ENCODE assay signal across 9 cellular contexts in the genomic region with DNA sequence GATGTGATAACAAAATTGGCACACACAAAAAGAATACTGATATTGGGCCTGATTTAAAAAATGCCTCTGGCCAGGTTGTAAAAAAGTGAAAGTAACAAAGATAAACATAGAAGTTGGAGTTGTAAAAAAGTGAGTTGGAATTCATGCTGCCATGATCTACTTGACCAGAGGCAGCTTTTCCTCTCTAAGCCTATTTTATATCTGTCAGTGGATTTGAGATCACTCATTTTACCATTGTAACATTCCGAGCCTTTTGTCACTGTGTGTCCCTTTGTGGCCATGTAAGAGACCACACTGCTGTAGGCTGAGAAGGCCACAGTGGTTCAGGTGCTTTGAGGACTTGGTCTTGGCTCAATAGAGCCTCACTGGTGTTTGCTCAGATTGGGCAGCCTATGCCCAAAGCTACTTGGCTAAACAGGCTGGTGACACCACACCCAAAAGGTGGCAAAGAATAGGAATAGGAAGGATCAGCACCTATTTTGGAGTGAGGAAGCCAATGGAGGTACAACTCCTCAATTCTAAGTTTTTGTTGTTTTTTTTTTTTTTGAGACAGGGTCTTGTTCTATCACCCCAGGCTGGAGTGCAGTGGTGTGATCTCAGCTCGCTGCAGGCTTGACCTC.
"Had no signal": no experiment of that assay in that cellular context is flagged by ENCODE, and none has a peak within 500 bp of the region (broad histone marks: within the 10 kb centered on the region; RNA-seq: fewer than 3 reads in every experiment).

No MANE protein-coding gene starts in this region.

- ATAC-seq: right cardiac atrium had no signal

- H3K4me3 Mint-ChIP-seq: activated CD4-positive, alpha-beta memory T cell treated with anti-CD3 and anti-CD28 coated beads, Interleukin-2, amount 10 ng/mL, durations not matched to agents 7 days and 5 days had no signal

- DNase-seq: activated CD4-positive, alpha-beta memory T cell treated with anti-CD3 and anti-CD28 coated beads, Interleukin-2, amount 10 ng/mL, durations not matched to agents 7 days and 5 days; activated CD4-positive, alpha-beta T cell treated with anti-CD3 and anti-CD28 coated beads for 1 hour; activated naive CD4-positive, alpha-beta T cell treated with Interleukin-2 at 50 U/mL for 16 hours; caudate nucleus; effector CD8-positive, alpha-beta T cell; hypothalamus; midbrain; small intestine had no signal

- H3K9me3 Mint-ChIP-seq: activated CD4-positive, alpha-beta memory T cell treated with anti-CD3 and anti-CD28 coated beads, Interleukin-2, amount 10 ng/mL, durations not matched to agents 7 days and 5 days had no signal

- H3K27me3 Mint-ChIP-seq: activated CD4-positive, alpha-beta memory T cell treated with anti-CD3 and anti-CD28 coated beads, Interleukin-2, amount 10 ng/mL, durations not matched to agents 7 days and 5 days had no signal
